ENCODE assay signal across 20 cellular contexts in the genomic region with DNA sequence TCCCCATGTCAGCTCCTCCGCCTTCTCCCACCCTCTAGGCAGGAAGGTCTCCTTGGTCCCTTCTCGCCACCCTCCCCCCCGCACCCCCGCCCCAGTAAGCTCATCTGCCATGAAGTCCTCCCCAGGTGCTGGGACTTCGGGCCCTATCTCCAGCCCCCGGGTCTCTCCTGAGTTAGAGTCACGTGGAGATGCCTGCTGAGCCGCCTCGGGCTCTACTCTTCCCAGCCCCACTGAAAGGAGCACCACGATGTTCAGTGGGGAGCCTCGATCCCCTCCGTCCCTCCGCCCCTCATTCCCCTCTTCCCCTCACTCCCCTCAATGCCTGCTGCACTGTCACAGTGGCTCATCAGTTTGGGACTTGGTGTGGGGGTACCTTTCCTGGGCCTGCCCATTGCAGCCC. TPM values are rescaled to one million over a fixed set of nuclear protein-coding genes. Genes with fewer than 3 reads are reported as not detected.
"Had no signal": no experiment of that assay in that cellular context is flagged by ENCODE, and none has a peak within 500 bp of the region (broad histone marks: within the 10 kb centered on the region; RNA-seq: fewer than 3 reads in every experiment).

No MANE protein-coding gene starts in this region.

- H3K36me3 Mint-ChIP-seq: activated naive CD8-positive, alpha-beta T cell; natural killer cell had no signal

- H3K9me3 Mint-ChIP-seq: activated T-cell treated with anti-CD3 and anti-CD28 coated beads, Interleukin-2, amount 50 U/mL, for 4 hours; natural killer cell had no signal

- H3K27ac Mint-ChIP-seq: activated naive CD8-positive, alpha-beta T cell; natural killer cell had no signal

- H3K27me3 ChIP-seq: SJCRH30, testis had no signal

- H3K4me1 Mint-ChIP-seq: natural killer cell had no signal

- H3K36me3 ChIP-seq: brain microvascular endothelial cell, lower lobe of right lung, SJCRH30 had no signal

- H3K27ac ChIP-seq: brain microvascular endothelial cell, dorsolateral prefrontal cortex, psoas muscle, SJCRH30, testis had no signal

- H3K9me3 ChIP-seq: lower lobe of right lung, psoas muscle, SJCRH30, testis had no signal

- ATAC-seq: activated T-cell treated with anti-CD3 and anti-CD28 coated beads, Interleukin-2, amount 50 U/mL, for 4 hours; lower lobe of right lung; natural killer cell; psoas muscle had no signal

- H3K4me3 Mint-ChIP-seq: activated naive CD8-positive, alpha-beta T cell; activated T-cell treated with anti-CD3 and anti-CD28 coated beads, Interleukin-2, amount 50 U/mL, for 4 hours; natural killer cell had no signal

- H3K4me3 ChIP-seq: dorsolateral prefrontal cortex, SJCRH30, testis had no signal

- DNase-seq: activated CD4-positive, alpha-beta T cell treated with anti-CD3 and anti-CD28 coated beads, Interleukin-2, amount 50 U/mL, for 48 hours; activated CD4-positive, CD25-positive, alpha-beta regulatory T cell treated with anti-CD3 and anti-CD28 coated beads, Interleukin-2, amount 50 U/mL, for 72 hours; activated effector memory CD4-positive, alpha-beta T cell treated with anti-CD3 and anti-CD28 coated beads, Interleukin-2, amount 50 U/mL, for 16 hours; activated T-cell treated with anti-CD3 and anti-CD28 coated beads, Interleukin-2, amount 50 U/mL, for 4 hours; amygdala; brain microvascular endothelial cell; cerebellar nuclear complex; dorsolateral prefrontal cortex; hippocampal formation; kidney glomerular epithelial cell; lower lobe of right lung; natural killer cell; SJCRH30; stimulated activated CD4-positive, alpha-beta T cell treated with anti-CD3 and anti-CD28 coated beads, Interleukin-2, amount 100 ng/mL, for 48 hours; stimulated activated naive CD4-positive, alpha-beta T cell treated with Interleukin-2 at 50 U/mL for 16 hours; T-helper 9 cell; testis had no signal

RNA-seq across cellular contexts. Expression of a gene that starts 3.9 kb away (rescaled TPM):
- total RNA-seq: activated T-cell treated with anti-CD3 and anti-CD28 coated beads, Interleukin-2, amount 50 U/mL, for 4 hours; mononuclear cell; natural killer cell had no signal
